ENCODE assay signal across 9 cellular contexts in genomic region chr12:48015129-48015528, GRCh38. TPM values are rescaled to one million over a fixed set of nuclear protein-coding genes. Genes with fewer than 3 reads are reported as not detected.
"Had no signal": no experiment of that assay in that cellular context is flagged by ENCODE, and none has a peak within 500 bp of the region (broad histone marks: within the 10 kb centered on the region; RNA-seq: fewer than 3 reads in every experiment).

No MANE protein-coding gene starts in this region.

- H3K27ac ChIP-seq: HL-60, KMS-11 had no signal

- H3K9ac ChIP-seq: KMS-11 had no signal

- DNase-seq: IMR-90, KBM-7, KG1 had no signal

- FAIRE-seq: HepG2, HTR-8/SVneo had no signal

- H3K4me2 ChIP-seq: KMS-11 had no signal

- ATAC-seq: HepG2 had no signal

RNA-seq across cellular contexts. Expression of gene COL2A1, which starts 10.9 kb away (rescaled TPM):
- total RNA-seq: HT-29, IMR-90 had no signal
- polyA plus RNA-seq: IgD-negative memory B cell had no signal
